In the genomic region with DNA sequence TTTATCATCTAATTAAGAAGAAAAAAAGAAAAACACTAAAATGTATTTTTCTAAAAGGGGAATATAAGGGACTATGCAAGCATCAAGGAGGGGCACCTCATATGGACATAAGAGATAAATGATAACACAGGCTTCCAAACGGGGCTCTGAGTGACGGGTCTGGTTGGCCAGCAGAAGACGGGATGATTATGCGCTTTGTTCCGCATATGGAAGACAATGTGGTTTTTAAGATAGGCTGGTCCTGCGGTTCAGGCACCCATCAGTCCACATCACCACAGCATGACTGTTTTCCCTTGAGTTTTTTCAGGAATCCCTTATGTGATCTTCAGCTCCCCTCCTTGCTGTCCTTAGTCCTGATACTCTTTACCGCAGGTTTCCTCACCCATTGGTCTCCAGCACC, we compare ENCODE assay signal across 1 cellular context.
TF ChIP-seq lines count a peak whose summit lies in the region.

No MANE protein-coding gene starts in this region.

TF ChIP-seq in GM23338, 12 proteins besides CTCF, POLR2A, EP300 and RAD21:
- TF ChIP-seq REST (IDR thresholded peaks at IDR 0.05; ENCODE audit: unreplicated experiment) (peak; percentile 20), ZNF331 (CRISPR knock-in tag; IDR thresholded peaks at IDR 0.05; ENCODE audit: low read depth) (no peak)
